1 cellular context compared by ENCODE assay signal in genomic region chr4:3115637-3116300, GRCh38.
TF ChIP-seq lines count a peak whose summit lies in the region.

No MANE protein-coding gene starts in this region.

TF ChIP-seq in SK-N-SH treated with all-trans-retinoic acid at 6 μM for 48 hours, 23 proteins besides CTCF, POLR2A, EP300 and RAD21 (continued from another document):
- TF ChIP-seq CSRNP3 (CRISPR knock-in tag; IDR thresholded peaks at IDR 0.05), result no peak
- TF ChIP-seq ISL1 (CRISPR knock-in tag; IDR thresholded peaks at IDR 0.05), result no peak
- no peak for TF ChIP-seq ESRRG (CRISPR knock-in tag; IDR thresholded peaks at IDR 0.05)
- TF ChIP-seq ZNF70 (CRISPR knock-in tag; IDR thresholded peaks at IDR 0.05), result no peak
- TF ChIP-seq ZFP3 (CRISPR knock-in tag; IDR thresholded peaks at IDR 0.05), result no peak
- no peak for TF ChIP-seq BACH2 (CRISPR knock-in tag; IDR thresholded peaks at IDR 0.05; ENCODE audit: borderline replicate concordance)
- TF ChIP-seq ZC3H10 (CRISPR knock-in tag; IDR thresholded peaks at IDR 0.05), result no peak
